In genomic region chr6:1625926-1626413, GRCh38 we compare ENCODE assay signal across 19 cellular contexts. TPM values are rescaled to one million over a fixed set of nuclear protein-coding genes. Genes with fewer than 3 reads are reported as not detected.
DNase-seq lines count a peak whose midpoint lies in the region; ATAC-seq and TF ChIP-seq lines count a peak whose summit lies in the region.
"Had no signal": no experiment of that assay in that cellular context is flagged by ENCODE, and none has a peak within 500 bp of the region (broad histone marks: within the 10 kb centered on the region; RNA-seq: fewer than 3 reads in every experiment).

No MANE protein-coding gene starts in this region.

- H3K27me3 ChIP-seq in CD4-positive, alpha-beta memory T cell (ENCODE audit: insufficient read depth, low read length) = peaks cover 19% of the 10 kb centered on the region
- H3K27me3 ChIP-seq in osteoblast (ENCODE audit: insufficient read depth, low read length) (no peaks in the 10 kb centered on the region), foreskin keratinocyte (peaks cover 23% of the 10 kb centered on the region), ovary (no peaks in the 10 kb centered on the region)

- H3K9me3 ChIP-seq in CD4-positive, alpha-beta memory T cell (ENCODE audit: control insufficient read depth in 1 of 2, low read length in 2 of 2) = no peaks in the 10 kb centered on the region
- no peaks in the 10 kb centered on the region for H3K9me3 ChIP-seq in T-helper 17 cell (ENCODE audit: control insufficient read depth, low read length, poor library complexity, severe bottlenecking)
- no peaks in the 10 kb centered on the region for H3K9me3 ChIP-seq in osteoblast (ENCODE audit: low read depth, low read length)
- H3K9me3 ChIP-seq in ovary = no peaks in the 10 kb centered on the region
- H3K9me3 ChIP-seq: heart right ventricle had no signal

- peaks cover 11 to 21% (median 16%) of the 10 kb centered on the region in 4 donors for H3K4me1 Mint-ChIP-seq in CD4-positive, alpha-beta memory T cell
- H3K4me1 Mint-ChIP-seq in T-helper 17 cell = peaks cover 19% of the 10 kb centered on the region

- TF ChIP-seq POLR2A in ovary (IDR thresholded peaks at IDR 0.05) = no peak

- no peak overlapping the region for H3K27ac ChIP-seq in CD4-positive, alpha-beta memory T cell (ENCODE audit: low read depth, low read length)
- H3K27ac ChIP-seq in osteoblast (ENCODE audit: low read depth, low read length) = no peak overlapping the region
- no peak overlapping the region for H3K27ac ChIP-seq in foreskin keratinocyte
- no peak overlapping the region for H3K27ac ChIP-seq in ovary

- H3K9me3 Mint-ChIP-seq in CD4-positive, alpha-beta memory T cell = peaks cover 0 to 2% (median 0%) of the 10 kb centered on the region in 8 donors
- H3K9me3 Mint-ChIP-seq: activated T-helper 1 cell treated with anti-CD3 and anti-CD28 coated beads, Interleukin-12 subunit alpha, Interleukin-12 subunit beta, Interleukin-2, Interleukin-4 antibody, amounts not matched to agents 30 ng/mL and 10 ng/mL and 1 ng/mL, durations not matched to agents 14 hours and 24 hours and 36 hours; dendritic cell treated with granulocyte-macrophage colony-stimulating factor and Interleukin-4, amounts not matched to agents 40 ng/mL and 50 ng/mL, for 4 days; WTC11 had no signal

- no peaks in the 10 kb centered on the region for H3K36me3 ChIP-seq in CD4-positive, alpha-beta memory T cell (ENCODE audit: insufficient read depth, low read length)
- H3K36me3 ChIP-seq in osteoblast (ENCODE audit: insufficient read depth, low read length) = peaks cover 6% of the 10 kb centered on the region
- H3K36me3 ChIP-seq in ovary = no peaks in the 10 kb centered on the region
- H3K36me3 ChIP-seq: heart right ventricle had no signal

- no peak for TF ChIP-seq EP300 in ovary (IDR thresholded peaks at IDR 0.05)

- H3K4me1 ChIP-seq in CD4-positive, alpha-beta memory T cell (ENCODE audit: insufficient read depth, low read length) = peaks cover 15% of the 10 kb centered on the region
- peaks cover 49% of the 10 kb centered on the region for H3K4me1 ChIP-seq in osteoblast (ENCODE audit: insufficient read depth, low read length)
- no peaks in the 10 kb centered on the region for H3K4me1 ChIP-seq in foreskin keratinocyte
- H3K4me1 ChIP-seq in ovary (ENCODE audit: insufficient read depth) = peaks cover 2% of the 10 kb centered on the region

- CTCF ChIA-PET in CD4-positive, alpha-beta memory T cell (lab: Charles Lee; ENCODE audit: partially characterized antibody) = interaction anchor here (0.6 kb wide), 1 partner anchor 34 kb away, joined by 3 read pairs; no protein-coding TSS in a partner anchor

- H3K4me3 Mint-ChIP-seq in CD4-positive, alpha-beta memory T cell = peak overlapping the region; percentile 1 to 87 (median 40)
- peak overlapping the region; percentile 87 for H3K4me3 Mint-ChIP-seq in T-helper 17 cell

- no peak for DNase-seq in CD4-positive, alpha-beta memory T cell
- DNase-seq in T-helper 17 cell (no peak), epithelial cell of proximal tubule (ENCODE audit: low read depth) (no peak), osteoblast (ENCODE audit: insufficient read length, low spot score, missing footprints) (peak; percentile 56), foreskin keratinocyte (no peak), ovary (no peak)
- no peak for DNase-seq in activated effector memory CD4-positive, alpha-beta T cell treated with Interleukin-2 at 50 U/mL for 16 hours
- DNase-seq: amygdala; Calu3; GDM1; heart right ventricle; NCI-H1930; NCI-H446 treated with DMSO at 0.1 percent for 48 hours; stimulated activated CD4-positive, alpha-beta T cell treated with anti-CD3 and anti-CD28 coated beads, Interleukin-15, amount 100 ng/mL, for 24 hours; T-helper 1 cell had no signal

- H4K20me1 ChIP-seq in osteoblast (ENCODE audit: insufficient read depth, low read length) = no peaks in the 10 kb centered on the region

- ATAC-seq in T-helper 17 cell = no peak
- ATAC-seq in foreskin keratinocyte = no peak
- no peak for ATAC-seq in GM21390 (IDR thresholded peaks at IDR 0.05; ENCODE audit: unreplicated experiment)
- ATAC-seq: WTC11 had no signal

- no peak for TF ChIP-seq CTCF in epithelial cell of proximal tubule (conservative IDR thresholded peaks at IDR 0.05; ENCODE audit: low read depth, low read length)
- no peak for TF ChIP-seq CTCF in osteoblast (IDR thresholded peaks at IDR 0.05; ENCODE audit: extremely low read depth, low read depth, low read length)
- no peak for TF ChIP-seq CTCF in foreskin keratinocyte (conservative IDR thresholded peaks at IDR 0.05)
- no peak for TF ChIP-seq CTCF in ovary (IDR thresholded peaks at IDR 0.05)

- H3K27me3 Mint-ChIP-seq in CD4-positive, alpha-beta memory T cell = peaks cover 50 to 63% of the 10 kb centered on the region in 2 donors
- peaks cover 83% of the 10 kb centered on the region for H3K27me3 Mint-ChIP-seq in T-helper 17 cell

- H2AFZ ChIP-seq in osteoblast (ENCODE audit: low read length) = no peak overlapping the region

- no peak overlapping the region for H3K4me3 ChIP-seq in CD4-positive, alpha-beta memory T cell (ENCODE audit: low read length in 2 of 2)
- H3K4me3 ChIP-seq in epithelial cell of proximal tubule (ENCODE audit: low read depth, low read length) = peak overlapping the region; percentile 87
- H3K4me3 ChIP-seq in osteoblast (ENCODE audit: insufficient read depth, low read length) = peak overlapping the region; percentile 86
- no peak overlapping the region for H3K4me3 ChIP-seq in ovary

- peaks cover 4 to 25% of the 10 kb centered on the region in 2 donors for H3K36me3 Mint-ChIP-seq in CD4-positive, alpha-beta memory T cell
- peaks cover 9% of the 10 kb centered on the region for H3K36me3 Mint-ChIP-seq in T-helper 17 cell (ENCODE audit: low read depth)
- H3K36me3 Mint-ChIP-seq: WTC11 had no signal

- peaks cover 44% of the 10 kb centered on the region for H3K79me2 ChIP-seq in osteoblast (ENCODE audit: insufficient read depth, low read length)

- intact Hi-C loops in CD4-positive, alpha-beta memory T cell (cut with micrococcal nuclease) = no loop called here
- intact Hi-C loops in ovary (cut with DNase I) = no loop called here

- 90 to 98% (median 96%) methylated on average over 10 of the region's 10 CpGs for WGBS in ovary, 3 donors

- POLR2A ChIA-PET in CD4-positive, alpha-beta memory T cell (lab: Charles Lee; ENCODE audit: partially characterized antibody) = no interaction called here

- peak overlapping the region; percentile 96 for H3K4me2 ChIP-seq in osteoblast (ENCODE audit: insufficient read depth, low read length)

- no peak overlapping the region for H3K27ac Mint-ChIP-seq in CD4-positive, alpha-beta memory T cell
- H3K27ac Mint-ChIP-seq in T-helper 17 cell = no peak overlapping the region
- H3K27ac Mint-ChIP-seq: WTC11 had no signal

RNA-seq across cellular contexts. Expression of gene FOXC1, which starts 16.3 kb away (rescaled TPM):
- total RNA-seq in CD4-positive, alpha-beta memory T cell = not detected
- polyA plus RNA-seq in CD4-positive, alpha-beta memory T cell = not detected
- total RNA-seq in T-helper 17 cell (under 1 TPM in 1 of 2 donors, not detected in 1; 0.21 TPM), epithelial cell of proximal tubule (18.6 and 27.7 TPM in 2 replicates), osteoblast (39.4 and 41.0 TPM in 2 replicates), foreskin keratinocyte (3.5 and 5.0 TPM in 2 replicates), ovary (10 to 100 TPM in 1 of 7 donors, 1 to 10 TPM in 6; 4.3 to 15.9 (median 5.8) TPM)
- polyA plus RNA-seq in foreskin keratinocyte (1.7 and 3.0 TPM in 2 replicates), ovary (10 to 100 TPM in 1 of 2 donors, 1 to 10 TPM in 1; 6.5 to 21.2 TPM)

Comparison
In these comparisons a context has a peak if more than half of its experiments do, and no peak if none do; other contexts are left out.
1. H3K4me3 ChIP-seq: peak in epithelial cell of proximal tubule (single experiment) and osteoblast (single experiment); none in CD4-positive, alpha-beta memory T cell (0 of 2) and ovary (single experiment).